In genomic region chr1:19137158-19137557, GRCh38 we compare ENCODE assay signal across 25 cellular contexts.
A peak's percentile ranks its signal among the peaks of the same experiment; 100 is the strongest.
DNase-seq lines count a peak whose midpoint lies in the region; ATAC-seq, FAIRE-seq and TF ChIP-seq lines count a peak whose summit lies in the region.
"Had no signal": no experiment of that assay in that cellular context is flagged by ENCODE, and none has a peak within 500 bp of the region (broad histone marks: within the 10 kb centered on the region; RNA-seq: fewer than 3 reads in every experiment).

No MANE protein-coding gene starts in this region.

- no TSS peak for BruUV-seq in HepG2 (replicated peaks; lab: Mats Ljungman, UMichigan)

- no peak overlapping the region for H3K4me2 ChIP-seq in HepG2 (ENCODE audit: low read depth, low read length)
- H3K4me2 ChIP-seq: BLaER1 treated with 17β-estradiol and CSF1 and Interleukin-3, amounts not matched to agents 10 nM and 100 nM had no signal

- no peak overlapping the region for H2AFZ ChIP-seq in HepG2 (ENCODE audit: low read length)
- H2AFZ ChIP-seq: GM23248 had no signal

- H3K79me2 ChIP-seq in HepG2 (ENCODE audit: insufficient read depth, low read length) = peaks cover 2% of the 10 kb centered on the region

- no peak for FAIRE-seq in HepG2 (lab: Jason Lieb, UNC)
- FAIRE-seq: D721Med, GM12878, GM19239, H1 had no signal

- H3K4me3 ChIP-seq in HepG2 (replicated peaks in 1 of 3; ENCODE audit: insufficient read depth in 1 of 3, low read depth in 2 of 3, low read length in 3 of 3) (no peak overlapping the region), right lobe of liver (no peak overlapping the region), psoas muscle (no peak overlapping the region)
- H3K4me3 ChIP-seq: BLaER1 treated with 17β-estradiol and CSF1 and Interleukin-3, amounts not matched to agents 10 nM and 100 nM; GM12878; GM23248 had no signal

- no peak for DNase-seq in activated T-cell treated with anti-CD3 and anti-CD28 coated beads, Interleukin-2, amount 50 U/mL, for 24 hours
- DNase-seq in activated T-cell treated with anti-CD3 and anti-CD28 coated beads, Interleukin-2, amount 50 U/mL, for 72 hours = no peak
- DNase-seq in HepG2 (ENCODE audit: low spot score) = no peak
- DNase-seq in right lobe of liver = no peak
- DNase-seq in endothelial cell (ENCODE audit: low spot score) = no peak
- no peak for DNase-seq in psoas muscle
- DNase-seq: ACHN; AML-193; BE2C; CD4-positive, alpha-beta T cell; CD8-positive, alpha-beta memory T cell; DMS 273 treated with DMSO at 0.1 percent for 48 hours; DMS79; EL; GDM1; GM23248; H7; HCEC 1CT had no signal

- peaks cover 97% of the 10 kb centered on the region for H3K36me3 Mint-ChIP-seq in activated T-cell treated with anti-CD3 and anti-CD28 coated beads, Interleukin-2, amount 50 U/mL, for 24 hours (ENCODE audit: low read depth)
- H3K36me3 Mint-ChIP-seq in activated T-cell treated with anti-CD3 and anti-CD28 coated beads, Interleukin-2, amount 50 U/mL, for 72 hours (ENCODE audit: insufficient read depth in 2 of 2) = peaks cover 26 to 70% of the 10 kb centered on the region in 2 donors
- peaks cover 85% of the 10 kb centered on the region for H3K36me3 Mint-ChIP-seq in endothelial cell (ENCODE audit: low read depth, unreplicated experiment)

- H4K20me1 ChIP-seq in HepG2 (ENCODE audit: insufficient read depth, low read length) = peaks cover 3% of the 10 kb centered on the region; the same call in 1 of the 2 replicates

- CTCF ChIA-PET in HepG2 (lab: Yijun Ruan, JAX; ENCODE audit: low intra/inter-chr PET ratio, low total read pairs) = no interaction called here

- no peak overlapping the region for H3K9ac ChIP-seq in HepG2 (ENCODE audit: insufficient read depth, low read depth, low read length)
- H3K9ac ChIP-seq: BLaER1 treated with 17β-estradiol and CSF1 and Interleukin-3, amounts not matched to agents 10 nM and 100 nM; GM23248 had no signal

- ATAC-seq in activated T-cell treated with anti-CD3 and anti-CD28 coated beads, Interleukin-2, amount 50 U/mL, for 72 hours (replicated peaks in 1 of 2) = no peak
- ATAC-seq in HepG2 = no peak
- ATAC-seq in right lobe of liver = no peak
- ATAC-seq in psoas muscle = no peak
- ATAC-seq: GM12878 had no signal

- intact Hi-C loops in HepG2 (cut with micrococcal nuclease; ENCODE audit: unreplicated experiment) (no loop called here), right lobe of liver (cut with DNase I) (no loop called here), psoas muscle (cut with DNase I) (no loop called here)

- 98% methylated on average over 4 of the region's 4 CpGs for WGBS in HepG2 (ENCODE audit: low lambda C conversion rate)
- 88% methylated on average over 4 of the region's 4 CpGs for whole genome bisulfite sequencing in right lobe of liver (ENCODE audit: insufficient coverage, low coverage, low lambda C conversion rate, missing lambda C conversion rate)
- WGBS in psoas muscle, 3 donors = 76 to 96% (median 82%) methylated on average over 4 of the region's 4 CpGs

- POLR2A ChIA-PET in HepG2 (lab: Yijun Ruan, JAX) = no interaction called here

- H3K27ac ChIP-seq in HepG2 (ENCODE audit: extremely low read length, insufficient read depth, low read length) (no peak overlapping the region), right lobe of liver (no peak overlapping the region), psoas muscle (no peak overlapping the region)
- H3K27ac ChIP-seq: 22Rv1; BLaER1 treated with 17β-estradiol and CSF1 and Interleukin-3, amounts not matched to agents 10 nM and 100 nM; GM23248 had no signal

- peak overlapping the region; percentile 8 for H3K27ac Mint-ChIP-seq in activated T-cell treated with anti-CD3 and anti-CD28 coated beads, Interleukin-2, amount 50 U/mL, for 24 hours
- H3K27ac Mint-ChIP-seq in activated T-cell treated with anti-CD3 and anti-CD28 coated beads, Interleukin-2, amount 50 U/mL, for 72 hours = no peak overlapping the region
- no peak overlapping the region for H3K27ac Mint-ChIP-seq in endothelial cell (ENCODE audit: unreplicated experiment)
- H3K27ac Mint-ChIP-seq: CD4-positive, alpha-beta T cell had no signal

- H3K27me3 ChIP-seq in HepG2 (ENCODE audit: control insufficient read depth in 1 of 2, insufficient read depth in 2 of 2, low read length in 2 of 2) (no peaks in the 10 kb centered on the region), right lobe of liver (no peaks in the 10 kb centered on the region), psoas muscle (ENCODE audit: insufficient read depth in 3 of 3, low read length in 2 of 3) (no peaks in the 10 kb centered on the region)
- H3K27me3 ChIP-seq: BE2C; BLaER1 treated with 17β-estradiol and CSF1 and Interleukin-3, amounts not matched to agents 10 nM and 100 nM had no signal

- TF ChIP-seq CTCF in HepG2 (CRISPR knock-in tag; IDR thresholded peaks at IDR 0.05) (no peak), right lobe of liver (IDR thresholded peaks at IDR 0.05) (no peak), endothelial cell (IDR thresholded peaks at IDR 0.05; ENCODE audit: unreplicated experiment) (no peak), psoas muscle (IDR thresholded peaks at IDR 0.05) (no peak)

- TF ChIP-seq EP300 in HepG2 (IDR thresholded peaks at IDR 0.05; ENCODE audit: low read depth in 2 of 2, low read length in 2 of 2) = no peak
- no peak for TF ChIP-seq EP300 in HepG2 (CRISPR knock-in tag; IDR thresholded peaks at IDR 0.05; ENCODE audit: borderline replicate concordance)

- H3K9me3 ChIP-seq in HepG2 (ENCODE audit: low read length) (peaks cover 8% of the 10 kb centered on the region), right lobe of liver (peaks cover 0 to 5% (median 0%) of the 10 kb centered on the region in 4 donors), psoas muscle (peaks cover 10% of the 10 kb centered on the region)
- H3K9me3 ChIP-seq: BE2C had no signal

- H3K36me3 ChIP-seq in HepG2 (replicated peaks in 1 of 2; ENCODE audit: control insufficient read depth in 1 of 2, insufficient read depth in 2 of 2, low read length in 2 of 2) = peaks cover 26 to 75% of the 10 kb centered on the region in 2 experiments
- peaks cover 0 to 81% (median 49%) of the 10 kb centered on the region in 4 donors for H3K36me3 ChIP-seq in right lobe of liver
- peaks cover 14 to 100% of the 10 kb centered on the region in 2 donors for H3K36me3 ChIP-seq in psoas muscle (ENCODE audit: insufficient read depth in 1 of 2, low read depth in 1 of 2)

- no peaks in the 10 kb centered on the region for H3K9me3 Mint-ChIP-seq in activated T-cell treated with anti-CD3 and anti-CD28 coated beads, Interleukin-2, amount 50 U/mL, for 24 hours
- peaks cover 1 to 7% of the 10 kb centered on the region in 2 donors for H3K9me3 Mint-ChIP-seq in activated T-cell treated with anti-CD3 and anti-CD28 coated beads, Interleukin-2, amount 50 U/mL, for 72 hours
- H3K9me3 Mint-ChIP-seq in endothelial cell (ENCODE audit: unreplicated experiment) = no peaks in the 10 kb centered on the region
- H3K9me3 Mint-ChIP-seq: CD4-positive, alpha-beta T cell had no signal

- H3K4me1 ChIP-seq in HepG2 (ENCODE audit: insufficient read depth, low read length) (peaks cover 32% of the 10 kb centered on the region), right lobe of liver (peaks cover 0 to 26% (median 8%) of the 10 kb centered on the region in 4 donors), psoas muscle (no peaks in the 10 kb centered on the region)
- H3K4me1 ChIP-seq: BE2C; BLaER1 treated with 17β-estradiol and CSF1 and Interleukin-3, amounts not matched to agents 10 nM and 100 nM had no signal

- H3K27me3 Mint-ChIP-seq in activated T-cell treated with anti-CD3 and anti-CD28 coated beads, Interleukin-2, amount 50 U/mL, for 24 hours = no peaks in the 10 kb centered on the region
- no peaks in the 10 kb centered on the region for H3K27me3 Mint-ChIP-seq in activated T-cell treated with anti-CD3 and anti-CD28 coated beads, Interleukin-2, amount 50 U/mL, for 72 hours (ENCODE audit: low read depth)
- peaks cover 4% of the 10 kb centered on the region for H3K27me3 Mint-ChIP-seq in endothelial cell (ENCODE audit: unreplicated experiment)
- H3K27me3 Mint-ChIP-seq: CD4-positive, alpha-beta T cell; CD8-positive, alpha-beta memory T cell had no signal

- TF ChIP-seq POLR2A in HepG2 (IDR thresholded peaks at IDR 0.05; ENCODE audit: insufficient read depth in 1 of 2, low read depth in 2 of 2, low read length in 2 of 2) (no peak), right lobe of liver (IDR thresholded peaks at IDR 0.05) (no peak)

- no peaks in the 10 kb centered on the region for H3K4me1 Mint-ChIP-seq in activated T-cell treated with anti-CD3 and anti-CD28 coated beads, Interleukin-2, amount 50 U/mL, for 24 hours (ENCODE audit: low read depth)
- no peaks in the 10 kb centered on the region for H3K4me1 Mint-ChIP-seq in activated T-cell treated with anti-CD3 and anti-CD28 coated beads, Interleukin-2, amount 50 U/mL, for 72 hours (ENCODE audit: low read depth)
- no peaks in the 10 kb centered on the region for H3K4me1 Mint-ChIP-seq in endothelial cell (ENCODE audit: unreplicated experiment)
- H3K4me1 Mint-ChIP-seq: CD14-positive monocyte had no signal

- no peak for TF ChIP-seq RAD21 in HepG2 (CRISPR knock-in tag; IDR thresholded peaks at IDR 0.05)

- in situ Hi-C loops in HepG2 (cut with HindIII; ENCODE audit: extremely low pct_ligation_motif_present, low pct_unique_long_range_greater_than_20kb) = no loop called here

- no peak overlapping the region for H3K4me3 Mint-ChIP-seq in activated T-cell treated with anti-CD3 and anti-CD28 coated beads, Interleukin-2, amount 50 U/mL, for 24 hours
- no peak overlapping the region for H3K4me3 Mint-ChIP-seq in activated T-cell treated with anti-CD3 and anti-CD28 coated beads, Interleukin-2, amount 50 U/mL, for 72 hours
- peak overlapping the region; percentile 4 for H3K4me3 Mint-ChIP-seq in endothelial cell (ENCODE audit: unreplicated experiment)
- H3K4me3 Mint-ChIP-seq: CD14-positive monocyte; CD4-positive, alpha-beta T cell; CD8-positive, alpha-beta memory T cell had no signal

TF ChIP-seq in HepG2, 621 proteins besides CTCF, POLR2A, EP300 and RAD21 (continues in another document):
- TF ChIP-seq MAFK (conservative IDR thresholded peaks at IDR 0.05 in 1 of 2, IDR thresholded peaks at IDR 0.05 in 1 of 2; ENCODE audit: low read length in 2 of 2) (peak; percentile 53 to 87; a peak in 3 of 4 replicates), HNRNPH1 (optimal IDR thresholded peaks at IDR 0.05; ENCODE audit: low read depth, low read length) (no peak), ZNF235 (CRISPR knock-in tag; IDR thresholded peaks at IDR 0.05; ENCODE audit: borderline replicate concordance) (no peak), HES4 (CRISPR knock-in tag; IDR thresholded peaks at IDR 0.05; ENCODE audit: borderline replicate concordance) (no peak)
